8 cellular contexts compared by ENCODE assay signal in genomic region chr20:1894471-1894950, GRCh38. TPM values are rescaled to one million over a fixed set of nuclear protein-coding genes. Genes with fewer than 3 reads are reported as not detected.
DNase-seq lines count a peak whose midpoint lies in the region; ATAC-seq and TF ChIP-seq lines count a peak whose summit lies in the region.

No MANE protein-coding gene starts in this region.

- peak overlapping the region; percentile 58 for H3K4me3 ChIP-seq in RWPE2 (ENCODE audit: severe bottlenecking)
- H3K4me3 ChIP-seq in mesendoderm (ENCODE audit: low read length) = peak overlapping the region; percentile 32
- peak overlapping the region; percentile 50 to 73 (median 64) for H3K4me3 ChIP-seq in transverse colon

- WGBS in mesendoderm (ENCODE audit: extremely low coverage, insufficient coverage, low lambda C conversion rate) = no CpG with 5 or more reads among the region's 70 CpGs
- WGBS in transverse colon (ENCODE audit: low coverage in 1 of 2), 2 donors = 1% methylated on average over 18 of the region's 70 CpGs; no CpG with 5 or more reads in 1 of the 2 donors

- H2AK5ac ChIP-seq in mesendoderm (ENCODE audit: low read length) = no peak overlapping the region

- ATAC-seq in RWPE2 (ENCODE audit: low read depth) (peak; percentile 54), GM19452 (IDR thresholded peaks at IDR 0.05; ENCODE audit: unreplicated experiment) (no peak), GM21528 (IDR thresholded peaks at IDR 0.05; ENCODE audit: low FRiP score, unreplicated experiment) (no peak)
- peak; percentile 19 for ATAC-seq in effector memory CD8-positive, alpha-beta T cell (replicated peaks)

- H3K27ac ChIP-seq in RWPE2 (ENCODE audit: poor library complexity, severe bottlenecking) (peak overlapping the region; percentile 62), mesendoderm (ENCODE audit: low read depth, low read length) (peak overlapping the region; percentile 49), transverse colon (peak overlapping the region; percentile 80 to 90 (median 86))

- no peak overlapping the region for H3K27ac Mint-ChIP-seq in effector memory CD8-positive, alpha-beta T cell

- peak overlapping the region; percentile 51 for H2BK120ac ChIP-seq in mesendoderm (ENCODE audit: low read depth, low read length)

- H3K56ac ChIP-seq in mesendoderm (ENCODE audit: low read length) = peak overlapping the region; percentile 87

- H2BK5ac ChIP-seq in mesendoderm (ENCODE audit: low read length) = no peak overlapping the region

- H3K4me1 ChIP-seq in RWPE2 (ENCODE audit: insufficient read depth, poor library complexity, severe bottlenecking) (peaks cover 14% of the 10 kb centered on the region), mesendoderm (ENCODE audit: control insufficient read depth, low read depth, low read length) (no peaks in the 10 kb centered on the region), transverse colon (peaks cover 0 to 48% (median 16%) of the 10 kb centered on the region in 4 donors)

- H3K27me3 ChIP-seq in RWPE2 (ENCODE audit: insufficient read depth, poor library complexity, severe bottlenecking) = no peaks in the 10 kb centered on the region
- no peaks in the 10 kb centered on the region for H3K27me3 ChIP-seq in mesendoderm (ENCODE audit: insufficient read depth, low read length, poor library complexity)
- peaks cover 11% of the 10 kb centered on the region for H3K27me3 ChIP-seq in transverse colon

- peaks cover 70 to 93% of the 10 kb centered on the region in 2 donors for H3K27me3 Mint-ChIP-seq in effector memory CD8-positive, alpha-beta T cell

- H3K9me3 Mint-ChIP-seq in effector memory CD8-positive, alpha-beta T cell = no peaks in the 10 kb centered on the region

- H3K36me3 ChIP-seq in RWPE2 (ENCODE audit: low read depth) (no peaks in the 10 kb centered on the region), mesendoderm (ENCODE audit: control insufficient read depth, insufficient read depth, low read length) (no peaks in the 10 kb centered on the region), transverse colon (no peaks in the 10 kb centered on the region)

- DNase-seq in stimulated activated CD4-positive, alpha-beta T cell treated with anti-CD3 and anti-CD28 coated beads, Interleukin-12 subunit alpha, Interleukin-12 subunit beta, amount 100 ng/mL, for 4 hours = peak; percentile 17
- DNase-seq in stimulated activated CD4-positive, alpha-beta T cell treated with anti-CD3 and anti-CD28 coated beads, Interleukin-4, amount 100 ng/mL, for 24 hours = no peak
- DNase-seq in RWPE2 (ENCODE audit: low spot score) (peak; percentile 67), mesendoderm (peak; percentile 80), transverse colon (peak; percentile 59)
- no peak for DNase-seq in effector memory CD8-positive, alpha-beta T cell

- peak overlapping the region; percentile 48 for H3K4ac ChIP-seq in mesendoderm (ENCODE audit: low read depth, low read length)

- H3K36me3 Mint-ChIP-seq in effector memory CD8-positive, alpha-beta T cell (ENCODE audit: insufficient read depth) = no peaks in the 10 kb centered on the region

- no peak for TF ChIP-seq CTCF in RWPE2 (IDR thresholded peaks at IDR 0.05; ENCODE audit: poor library complexity, severe bottlenecking)
- TF ChIP-seq CTCF in transverse colon (IDR thresholded peaks at IDR 0.05) = no peak

- H3K18ac ChIP-seq in mesendoderm (ENCODE audit: low read length) = peak overlapping the region; percentile 89

- H2BK15ac ChIP-seq in mesendoderm (replicated peaks; ENCODE audit: low read depth) = no peak overlapping the region

- H3K9me3 ChIP-seq in RWPE2 (ENCODE audit: severe bottlenecking) = no peaks in the 10 kb centered on the region
- no peaks in the 10 kb centered on the region for H3K9me3 ChIP-seq in transverse colon

- H3K79me2 ChIP-seq in mesendoderm (ENCODE audit: control insufficient read depth, insufficient read depth, low read length) = no peaks in the 10 kb centered on the region

- peak overlapping the region; percentile 76 to 79 for H3K4me3 Mint-ChIP-seq in effector memory CD8-positive, alpha-beta T cell

- H4K8ac ChIP-seq in mesendoderm (ENCODE audit: low read depth, low read length) = no peak overlapping the region

- no peaks in the 10 kb centered on the region for H3K79me1 ChIP-seq in mesendoderm (ENCODE audit: low read length)

- no peak overlapping the region for H3K23ac ChIP-seq in mesendoderm (ENCODE audit: low read length)

- in situ Hi-C loops in transverse colon (cut with MboI; ENCODE audit: low pct_ligation_motif_present in 1 of 4, low pct_unique_long_range_greater_than_20kb in 1 of 4, low sequenced_read_pairs in 3 of 4) = no loop called here

- peak overlapping the region; percentile 35 for H3K4me2 ChIP-seq in mesendoderm (ENCODE audit: low read length)

- intact Hi-C loops in transverse colon (cut with DNase I; ENCODE audit: low total_unique reads) = loop anchor here (10.0 kb wide), 1 partner anchor 50 kb away; no protein-coding TSS in a partner anchor

- peaks cover 0 to 2% of the 10 kb centered on the region in 2 donors for H3K4me1 Mint-ChIP-seq in effector memory CD8-positive, alpha-beta T cell (ENCODE audit: low read depth in 2 of 2)

- H4K5ac ChIP-seq in mesendoderm (ENCODE audit: low read length) = no peak overlapping the region

- peak; percentile 8 for TF ChIP-seq POLR2A in transverse colon (IDR thresholded peaks at IDR 0.05)

- no peak for TF ChIP-seq EP300 in transverse colon (IDR thresholded peaks at IDR 0.05; ENCODE audit: low read depth)

- peak overlapping the region; percentile 70 for H3K9ac ChIP-seq in mesendoderm (ENCODE audit: low read length)

RNA-seq across cellular contexts. Expression of gene SIRPA, which starts 0.7 kb away (rescaled TPM):
- polyA plus RNA-seq in mesendoderm (2013, experiment 1 of 2) = 3.3 TPM
- 3.5 TPM for polyA plus RNA-seq in mesendoderm (2013, experiment 2 of 2)
- total RNA-seq in transverse colon = 10 to 100 TPM in 3 of 4 donors, 1 to 10 TPM in 1; 9.0 to 46.6 (median 18.6) TPM

Comparison
In these comparisons a context has a peak if more than half of its experiments do, and no peak if none do; other contexts are left out.
1. DNase-seq: peak in stimulated activated CD4-positive, alpha-beta T cell treated with anti-CD3 and anti-CD28 coated beads, Interleukin-12 subunit alpha, Interleukin-12 subunit beta, amount 100 ng/mL, for 4 hours (single experiment), RWPE2 (single experiment), mesendoderm (single experiment) and transverse colon (single experiment); none in stimulated activated CD4-positive, alpha-beta T cell treated with anti-CD3 and anti-CD28 coated beads, Interleukin-4, amount 100 ng/mL, for 24 hours (single experiment) and effector memory CD8-positive, alpha-beta T cell (0 of 3).
2. ATAC-seq: peak in RWPE2 (single experiment) and effector memory CD8-positive, alpha-beta T cell (single experiment); none in GM19452 (single experiment) and GM21528 (single experiment).
3. Peak in every context shown above with its lines, with median percentiles within 50 percentile points of each other: H3K27ac ChIP-seq and H3K4me3 ChIP-seq.